Comparison of ENCODE assay signal across 16 cellular contexts in the genomic region with DNA sequence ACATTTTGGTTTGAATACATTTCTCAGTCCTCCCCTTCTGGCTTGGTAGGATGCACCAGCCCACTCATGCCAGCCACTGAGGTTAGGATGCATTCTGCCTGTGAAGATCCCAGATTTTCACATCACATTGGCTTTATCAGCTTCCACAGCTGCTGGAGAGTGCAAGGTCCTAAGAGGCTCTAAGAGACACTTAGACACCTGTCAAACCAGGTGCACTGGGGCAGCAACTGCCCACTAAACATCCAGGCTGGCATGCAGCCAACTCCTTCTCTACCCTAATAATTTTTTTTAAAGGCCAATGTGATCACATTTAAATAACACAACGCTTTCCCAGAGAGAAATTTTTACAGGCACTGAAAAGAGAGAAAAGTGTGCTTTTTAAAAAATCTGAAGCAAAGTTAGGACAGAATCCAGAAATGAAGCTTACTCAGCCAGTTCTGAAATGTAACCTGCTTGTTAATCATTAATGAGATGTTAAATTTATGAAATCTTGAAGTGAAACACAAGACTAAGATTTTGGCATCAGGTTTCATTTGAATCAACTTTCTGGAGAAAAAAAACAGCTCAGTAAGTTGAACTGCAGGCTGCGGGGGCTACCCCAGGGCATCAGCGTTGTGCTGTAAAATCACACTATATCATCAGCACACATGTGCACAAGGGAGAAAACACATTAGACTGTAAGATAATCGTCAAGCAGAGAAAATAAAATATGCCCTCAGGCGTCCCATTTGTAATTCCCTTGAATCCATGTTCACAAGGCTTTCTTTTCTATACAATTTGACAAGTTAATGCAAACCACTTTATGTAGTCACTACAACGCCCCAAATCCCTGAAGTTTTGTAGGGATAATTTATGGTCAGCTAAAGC.
DNase-seq lines count a peak whose midpoint lies in the region; ATAC-seq and TF ChIP-seq lines count a peak whose summit lies in the region.
"Had no signal": no experiment of that assay in that cellular context is flagged by ENCODE, and none has a peak within 500 bp of the region (broad histone marks: within the 10 kb centered on the region; RNA-seq: fewer than 3 reads in every experiment).

No MANE protein-coding gene starts in this region.

- H3K27ac Mint-ChIP-seq in activated CD4-positive, alpha-beta T cell treated with anti-CD3 and anti-CD28 coated beads for 36 hours, result no peak overlapping the region
- H3K27ac Mint-ChIP-seq: activated naive CD8-positive, alpha-beta T cell treated with anti-CD3 and anti-CD28 coated beads, Interleukin-2, amount 10 ng/mL, durations not matched to agents 7 days and 5 days had no signal

- TF ChIP-seq RAD21 in Ishikawa (IDR thresholded peaks at IDR 0.05; ENCODE audit: low read depth), result no peak

- DNase-seq in AG08396 (ENCODE audit: low spot score) (peak; percentile 2), NCI-H510A (lab: John Stamatoyannopoulos, UW) (peak; percentile 82), iPS-NIHi11 (ENCODE audit: low spot score) (peak; percentile 11), HuH-7.5 (ENCODE audit: low spot score) (no peak), left ventricle myocardium inferior (no peak)
- DNase-seq in activated CD4-positive, alpha-beta T cell treated with anti-CD3 and anti-CD28 coated beads for 36 hours, result no peak
- DNase-seq: activated naive CD8-positive, alpha-beta T cell treated with anti-CD3 and anti-CD28 coated beads, Interleukin-2, amount 10 ng/mL, durations not matched to agents 7 days and 5 days; HCEC 1CT; NCI-H2227 treated with DMSO at 0.1 percent for 48 hours; occipital lobe; stimulated activated CD4-positive, alpha-beta T cell treated with anti-CD3 and anti-CD28 coated beads, Interleukin-15, amount 100 ng/mL, for 24 hours; transverse colon had no signal

- no peak overlapping the region for H3K4me3 ChIP-seq in left ventricle myocardium inferior
- H3K4me3 ChIP-seq: SJCRH30, transverse colon had no signal

- ATAC-seq in GM18517 (IDR thresholded peaks at IDR 0.05; ENCODE audit: unreplicated experiment), result no peak
- ATAC-seq in activated CD4-positive, alpha-beta T cell treated with anti-CD3 and anti-CD28 coated beads for 36 hours, result no peak

- H3K36me3 ChIP-seq in left ventricle myocardium inferior, result no peaks in the 10 kb centered on the region
- H3K36me3 ChIP-seq: SJCRH30, transverse colon had no signal

- no peak for TF ChIP-seq CTCF in left ventricle myocardium inferior (IDR thresholded peaks at IDR 0.05; ENCODE audit: borderline replicate concordance)

- H3K9me3 ChIP-seq in left ventricle myocardium inferior (replicated peaks), result no peaks in the 10 kb centered on the region
- H3K9me3 ChIP-seq: SJCRH30, transverse colon had no signal

- H3K9me3 Mint-ChIP-seq in activated CD4-positive, alpha-beta T cell treated with anti-CD3 and anti-CD28 coated beads for 36 hours (ENCODE audit: low read depth), result peaks cover 10% of the 10 kb centered on the region
- H3K9me3 Mint-ChIP-seq: activated naive CD8-positive, alpha-beta T cell treated with anti-CD3 and anti-CD28 coated beads, Interleukin-2, amount 10 ng/mL, durations not matched to agents 7 days and 5 days had no signal

- no peaks in the 10 kb centered on the region for H3K4me1 Mint-ChIP-seq in activated CD4-positive, alpha-beta T cell treated with anti-CD3 and anti-CD28 coated beads for 36 hours
- H3K4me1 Mint-ChIP-seq: activated naive CD8-positive, alpha-beta T cell treated with anti-CD3 and anti-CD28 coated beads, Interleukin-2, amount 10 ng/mL, durations not matched to agents 7 days and 5 days; central memory CD8-positive, alpha-beta T cell had no signal

- H3K27ac ChIP-seq in left ventricle myocardium inferior (replicated peaks), result no peak overlapping the region
- H3K27ac ChIP-seq: SJCRH30, transverse colon had no signal

- H3K4me3 Mint-ChIP-seq in activated CD4-positive, alpha-beta T cell treated with anti-CD3 and anti-CD28 coated beads for 36 hours, result no peak overlapping the region
- H3K4me3 Mint-ChIP-seq: activated naive CD8-positive, alpha-beta T cell treated with anti-CD3 and anti-CD28 coated beads, Interleukin-2, amount 10 ng/mL, durations not matched to agents 7 days and 5 days; central memory CD8-positive, alpha-beta T cell had no signal

- no peaks in the 10 kb centered on the region for H3K27me3 ChIP-seq in left ventricle myocardium inferior (ENCODE audit: low read depth)
- H3K27me3 ChIP-seq: SJCRH30, transverse colon had no signal

- CTCF ChIA-PET in activated CD4-positive, alpha-beta T cell treated with anti-CD3 and anti-CD28 coated beads for 36 hours (lab: Charles Lee), result no interaction called here

- POLR2A ChIA-PET in activated CD4-positive, alpha-beta T cell treated with anti-CD3 and anti-CD28 coated beads for 36 hours (lab: Charles Lee), result no interaction called here

- intact Hi-C loops in activated CD4-positive, alpha-beta T cell treated with anti-CD3 and anti-CD28 coated beads for 36 hours (cut with DNase I, micrococcal nuclease), result no loop called here
- intact Hi-C loops in left ventricle myocardium inferior (cut with micrococcal nuclease), result no loop called here

- no peaks in the 10 kb centered on the region for H3K4me1 ChIP-seq in left ventricle myocardium inferior
- H3K4me1 ChIP-seq: SJCRH30, transverse colon had no signal

- no peaks in the 10 kb centered on the region for H3K36me3 Mint-ChIP-seq in activated CD4-positive, alpha-beta T cell treated with anti-CD3 and anti-CD28 coated beads for 36 hours (ENCODE audit: low read depth)
- H3K36me3 Mint-ChIP-seq: activated naive CD8-positive, alpha-beta T cell treated with anti-CD3 and anti-CD28 coated beads, Interleukin-2, amount 10 ng/mL, durations not matched to agents 7 days and 5 days had no signal

- TF ChIP-seq EP300 in Ishikawa (IDR thresholded peaks at IDR 0.05; ENCODE audit: borderline replicate concordance), result no peak

- no peaks in the 10 kb centered on the region for H3K27me3 Mint-ChIP-seq in activated CD4-positive, alpha-beta T cell treated with anti-CD3 and anti-CD28 coated beads for 36 hours
- H3K27me3 Mint-ChIP-seq: activated naive CD8-positive, alpha-beta T cell treated with anti-CD3 and anti-CD28 coated beads, Interleukin-2, amount 10 ng/mL, durations not matched to agents 7 days and 5 days; central memory CD8-positive, alpha-beta T cell had no signal

TF ChIP-seq in Ishikawa, 13 proteins besides CTCF, POLR2A, EP300 and RAD21:
- TF ChIP-seq TAF1 (IDR thresholded peaks at IDR 0.05; ENCODE audit: low read depth) (no peak), EGR1 (IDR thresholded peaks at IDR 0.05) (no peak), REST (IDR thresholded peaks at IDR 0.05; ENCODE audit: low read depth) (no peak), NFIC (IDR thresholded peaks at IDR 0.05) (peak; percentile 77)
- TF ChIP-seq, protein P1, sequence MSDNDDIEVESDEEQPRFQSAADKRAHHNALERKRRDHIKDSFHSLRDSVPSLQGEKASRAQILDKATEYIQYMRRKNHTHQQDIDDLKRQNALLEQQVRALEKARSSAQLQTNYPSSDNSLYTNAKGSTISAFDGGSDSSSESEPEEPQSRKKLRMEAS (IDR thresholded peaks at IDR 0.05), result no peak

Comparison
In these comparisons a context has a peak if more than half of its experiments do, and no peak if none do; other contexts are left out.
1. DNase-seq: peak in AG08396 (single experiment), NCI-H510A (single experiment) and iPS-NIHi11 (single experiment); none in HuH-7.5 (single experiment), activated CD4-positive, alpha-beta T cell treated with anti-CD3 and anti-CD28 coated beads for 36 hours (single experiment) and left ventricle myocardium inferior (single experiment).